24 cellular contexts compared by ENCODE assay signal in the genomic region with DNA sequence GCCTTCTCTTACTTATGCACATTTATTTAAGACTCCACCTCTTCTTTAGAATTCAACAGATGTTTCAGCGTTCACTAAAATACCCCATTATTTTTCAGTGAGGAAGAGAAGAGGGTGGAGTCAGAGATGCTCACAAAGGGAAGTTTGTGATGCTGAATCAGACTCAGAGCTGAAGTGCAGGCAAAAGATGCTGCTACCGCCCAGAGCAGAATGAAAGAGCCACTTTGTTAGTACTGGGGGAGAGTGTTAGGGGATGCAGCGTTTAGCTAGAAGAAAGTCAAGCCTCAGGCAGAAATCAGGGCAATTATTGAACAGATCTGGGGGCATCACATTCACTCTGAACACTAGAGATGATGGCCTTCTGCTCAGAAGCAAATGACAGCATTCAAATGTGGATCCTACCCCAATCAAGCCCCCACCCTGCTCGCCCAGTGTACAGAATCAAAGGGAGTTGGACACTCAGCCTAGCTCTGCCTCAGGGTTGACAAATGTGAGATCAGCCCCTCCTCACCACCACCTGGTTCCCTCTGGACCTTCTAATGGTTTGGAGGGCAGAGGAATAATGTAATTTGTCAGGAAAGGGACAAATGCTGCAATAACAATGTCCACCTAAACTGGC.
DNase-seq lines count a peak whose midpoint lies in the region; ATAC-seq and TF ChIP-seq lines count a peak whose summit lies in the region.
"Had no signal": no experiment of that assay in that cellular context is flagged by ENCODE, and none has a peak within 500 bp of the region (broad histone marks: within the 10 kb centered on the region; RNA-seq: fewer than 3 reads in every experiment).

No MANE protein-coding gene starts in this region.

- peaks cover 4% of the 10 kb centered on the region for H3K27me3 Mint-ChIP-seq in nephron progenitor cell (ENCODE audit: low read depth, poor library complexity)
- H3K27me3 Mint-ChIP-seq: progenitor cell of endocrine pancreas had no signal

- no peaks in the 10 kb centered on the region for H3K9me3 ChIP-seq in psoas muscle
- no peaks in the 10 kb centered on the region for H3K9me3 ChIP-seq in MG63
- H3K9me3 ChIP-seq: heart right ventricle, left lung, mucosa of descending colon, Peyer's patch, suprapubic skin had no signal

- H3K27me3 ChIP-seq in psoas muscle (ENCODE audit: insufficient read depth in 3 of 3, low read length in 2 of 3) (peaks cover 0 to 3% (median 0%) of the 10 kb centered on the region in 3 donors), MG63 (no peaks in the 10 kb centered on the region)
- H3K27me3 ChIP-seq: heart right ventricle, left lung, Peyer's patch, suprapubic skin had no signal

- H3K27ac ChIP-seq in psoas muscle, result no peak overlapping the region
- H3K27ac ChIP-seq: heart right ventricle, left lung, Peyer's patch, suprapubic skin had no signal

- no peaks in the 10 kb centered on the region for H3K9me3 Mint-ChIP-seq in nephron progenitor cell
- H3K9me3 Mint-ChIP-seq: activated CD4-positive, alpha-beta T cell treated with anti-CD3 and anti-CD28 coated beads, Interleukin-2, amount 10 ng/mL, durations not matched to agents 24 days and 14 days; activated T-helper 1 cell treated with anti-CD3 and anti-CD28 coated beads, Interleukin-12 subunit alpha, Interleukin-12 subunit beta, Interleukin-2, Interleukin-4 antibody, amounts not matched to agents 30 ng/mL and 10 ng/mL and 1 ng/mL, durations not matched to agents 14 hours and 24 hours and 36 hours; H9 had no signal

- DNase-seq in Ammon's horn (ENCODE audit: low spot score) (peak; percentile 88), SK-MEL-5 (ENCODE audit: low read depth, low spot score) (peak; percentile 65), head of caudate nucleus (peak in 39 of 42 donors; percentile 19 to 88 (median 66)), nephron progenitor cell (no peak), psoas muscle (no peak), MG63 (no peak)
- no peak for DNase-seq in activated CD4-positive, alpha-beta T cell treated with anti-CD3 and anti-CD28 coated beads for 1 hour
- DNase-seq: activated CD4-positive, alpha-beta T cell treated with anti-CD3 and anti-CD28 coated beads, Interleukin-2, amount 10 ng/mL, durations not matched to agents 24 days and 14 days; activated naive CD4-positive, alpha-beta T cell treated with anti-CD3 and anti-CD28 coated beads, Interleukin-2, amount 50 U/mL, for 16 hours; aorta; central memory CD4-positive, alpha-beta T cell; DMS79 treated with DMSO at 0.1 percent for 48 hours; H9; heart right ventricle; KG1; left lung; mucosa of descending colon; NCI-H1436; NCI-H524; Peyer's patch had no signal

- H3K4me3 Mint-ChIP-seq in nephron progenitor cell, result no peak overlapping the region
- H3K4me3 Mint-ChIP-seq: activated CD4-positive, alpha-beta T cell treated with anti-CD3 and anti-CD28 coated beads, Interleukin-2, amount 10 ng/mL, durations not matched to agents 24 days and 14 days; activated T-helper 1 cell treated with anti-CD3 and anti-CD28 coated beads, Interleukin-12 subunit alpha, Interleukin-12 subunit beta, Interleukin-2, Interleukin-4 antibody, amounts not matched to agents 30 ng/mL and 10 ng/mL and 1 ng/mL, durations not matched to agents 14 hours and 24 hours and 36 hours; H9 had no signal

- no peaks in the 10 kb centered on the region for H3K36me3 ChIP-seq in psoas muscle (ENCODE audit: insufficient read depth in 1 of 2, low read depth in 1 of 2)
- H3K36me3 ChIP-seq in MG63, result no peaks in the 10 kb centered on the region
- H3K36me3 ChIP-seq: heart right ventricle, left lung, Peyer's patch, suprapubic skin had no signal

- no peak overlapping the region for H3K4me3 ChIP-seq in psoas muscle
- H3K4me3 ChIP-seq in MG63, result no peak overlapping the region
- H3K4me3 ChIP-seq: heart right ventricle, left lung, mucosa of descending colon, Peyer's patch, suprapubic skin had no signal

- ATAC-seq in psoas muscle, result no peak
- no peak for ATAC-seq in HG02852 (IDR thresholded peaks at IDR 0.05; ENCODE audit: unreplicated experiment)
- ATAC-seq: heart right ventricle, left lung, mucosa of descending colon had no signal

- TF ChIP-seq CTCF in nephron progenitor cell (IDR thresholded peaks at IDR 0.05), result no peak
- TF ChIP-seq CTCF in psoas muscle (IDR thresholded peaks at IDR 0.05), result no peak

- no peaks in the 10 kb centered on the region for H3K4me1 ChIP-seq in psoas muscle
- H3K4me1 ChIP-seq: left lung, Peyer's patch, suprapubic skin had no signal

- in situ Hi-C loops in SK-MEL-5 (cut with HindIII; ENCODE audit: low pct_unique_long_range_greater_than_20kb, low sequenced_read_pairs), result no loop called here

- peaks cover 32% of the 10 kb centered on the region for H3K4me1 Mint-ChIP-seq in nephron progenitor cell
- H3K4me1 Mint-ChIP-seq: activated CD4-positive, alpha-beta T cell treated with anti-CD3 and anti-CD28 coated beads, Interleukin-2, amount 10 ng/mL, durations not matched to agents 24 days and 14 days had no signal

- WGBS in psoas muscle, 3 donors, result 57 to 66% (median 63%) methylated on average over 4 of the region's 4 CpGs

- intact Hi-C loops in head of caudate nucleus (cut with DNase I) (no loop called here), psoas muscle (cut with DNase I) (no loop called here)

- peak overlapping the region; percentile 71 for H3K27ac Mint-ChIP-seq in nephron progenitor cell
- H3K27ac Mint-ChIP-seq: activated CD4-positive, alpha-beta T cell treated with anti-CD3 and anti-CD28 coated beads, Interleukin-2, amount 10 ng/mL, durations not matched to agents 24 days and 14 days; activated T-helper 1 cell treated with anti-CD3 and anti-CD28 coated beads, Interleukin-12 subunit alpha, Interleukin-12 subunit beta, Interleukin-2, Interleukin-4 antibody, amounts not matched to agents 30 ng/mL and 10 ng/mL and 1 ng/mL, durations not matched to agents 14 hours and 24 hours and 36 hours; H9; progenitor cell of endocrine pancreas had no signal

- H3K36me3 Mint-ChIP-seq in nephron progenitor cell (ENCODE audit: low read depth), result no peaks in the 10 kb centered on the region

Comparison
In these comparisons a context has a peak if more than half of its experiments do, and no peak if none do; other contexts are left out.
1. DNase-seq: peak in Ammon's horn (single experiment), SK-MEL-5 (single experiment) and head of caudate nucleus (39 of 42); none in nephron progenitor cell (single experiment), psoas muscle (0 of 2), activated CD4-positive, alpha-beta T cell treated with anti-CD3 and anti-CD28 coated beads for 1 hour (single experiment) and MG63 (single experiment).